In genomic region chr1:228340686-228341449, GRCh38 we compare ENCODE assay signal across 11 cellular contexts.
DNase-seq lines count a peak whose midpoint lies in the region; ATAC-seq, FAIRE-seq and TF ChIP-seq lines count a peak whose summit lies in the region.
"Had no signal": no experiment of that assay in that cellular context is flagged by ENCODE, and none has a peak within 500 bp of the region (broad histone marks: within the 10 kb centered on the region; RNA-seq: fewer than 3 reads in every experiment).

No MANE protein-coding gene starts in this region.

- H3K79me2 ChIP-seq in GM23338 (replicated peaks; ENCODE audit: insufficient read depth) = no peaks in the 10 kb centered on the region
- H3K79me2 ChIP-seq in GM12878 (ENCODE audit: control insufficient read depth, insufficient read depth, low read length) = no peaks in the 10 kb centered on the region

- no peaks in the 10 kb centered on the region for H3K4me1 Mint-ChIP-seq in GM23338

- H3K9me3 Mint-ChIP-seq in GM23338 = peaks cover 5% of the 10 kb centered on the region

- H4K20me1 ChIP-seq in GM23338 (replicated peaks; ENCODE audit: insufficient read depth) (no peaks in the 10 kb centered on the region), GM12878 (ENCODE audit: control insufficient read depth, insufficient read depth) (no peaks in the 10 kb centered on the region)

- H3K4me1 ChIP-seq in BE2C = no peaks in the 10 kb centered on the region
- H3K4me1 ChIP-seq in GM23338 (ENCODE audit: insufficient read depth) = no peaks in the 10 kb centered on the region
- H3K4me1 ChIP-seq in GM12878 (ENCODE audit: control insufficient read depth, insufficient read depth, low read length) = no peaks in the 10 kb centered on the region

- no peak overlapping the region for H3K4me3 Mint-ChIP-seq in GM23338

- CTCF ChIA-PET in GM12878 (lab: Yijun Ruan, JAX) = no interaction called here

- H2AFZ ChIP-seq in GM23338 (no peak overlapping the region), GM12878 (ENCODE audit: control insufficient read depth, low read depth, low read length) (no peak overlapping the region)

- peak; percentile 32 for DNase-seq in BE2C
- peak; percentile 81 for DNase-seq in GM23338 (ENCODE audit: low spot score)
- no peak for DNase-seq in GM12878 (ENCODE audit: low read depth, low spot score)
- DNase-seq in mesenteric fat pad (ENCODE audit: low spot score) = peak; percentile 87
- DNase-seq in amniotic stem cell (lab: John Stamatoyannopoulos, UW) = no peak
- DNase-seq in stimulated activated CD4-positive, alpha-beta T cell treated with anti-CD3 and anti-CD28 coated beads, Interleukin-2, amount 100 ng/mL, for 48 hours = no peak
- DNase-seq in NCI-H524 (lab: John Stamatoyannopoulos, UW) = no peak
- no peak for DNase-seq in middle frontal gyrus (ENCODE audit: extremely low spot score, low spot score)
- DNase-seq: nucleus accumbens, SHP77 had no signal

- TF ChIP-seq POLR2A in GM12878 (IDR thresholded peaks at IDR 0.05; ENCODE audit: low read depth, low read length) = no peak

- no peaks in the 10 kb centered on the region for H3K9me2 ChIP-seq in GM23338 (ENCODE audit: insufficient read depth)

- intact Hi-C loops in GM12878 (cut with micrococcal nuclease; ENCODE audit: unreplicated experiment) = no loop called here

- peak; percentile 94 for ATAC-seq in GM23338
- peak; percentile 65 for ATAC-seq in GM12878

- in situ Hi-C loops in GM12878 (cut with MboI) = no loop called here

- H3K36me3 Mint-ChIP-seq in GM23338 (ENCODE audit: low read depth) = peaks cover 22% of the 10 kb centered on the region; the same call in 2 of the 3 replicates

- H3K27ac Mint-ChIP-seq in GM23338 = no peak overlapping the region

- H3K27me3 ChIP-seq in BE2C (no peaks in the 10 kb centered on the region), GM23338 (ENCODE audit: insufficient read depth) (no peaks in the 10 kb centered on the region), GM12878 (replicated peaks in 1 of 2; ENCODE audit: control insufficient read depth in 2 of 2, insufficient read depth in 2 of 2, low read length in 1 of 2) (no peaks in the 10 kb centered on the region; a peak in 1 of 4 replicates)

- 75% methylated on average over 34 of the region's 39 CpGs for WGBS in GM12878 (ENCODE audit: insufficient coverage, insufficient replicate concordance, low lambda C conversion rate, missing lambda C conversion rate)

- H3K27ac ChIP-seq in GM23338 (ENCODE audit: low read depth) (no peak overlapping the region), GM12878 (ENCODE audit: control insufficient read depth, insufficient read depth) (no peak overlapping the region)

- H3K4me3 ChIP-seq in BE2C (ENCODE audit: low read depth, low read length) (no peak overlapping the region), GM23338 (no peak overlapping the region), GM12878 (no peak overlapping the region)

- 0 out of 2 replicates have a peak, but pooled peaks cover 3% of the 10 kb centered on the region for H3F3A ChIP-seq in GM23338 (replicated peaks; ENCODE audit: low read depth)

- peak; percentile 17; the same call in 1 of the 2 replicates for TF ChIP-seq RAD21 in GM12878 (IDR thresholded peaks at IDR 0.05; ENCODE audit: insufficient read depth, low read depth, low read length)

- SMC1A ChIA-PET in GM12878 (lab: Charles Lee; ENCODE audit: uncharacterized antibody, unreplicated experiment) = no interaction called here

- H3K9ac ChIP-seq in GM12878 (ENCODE audit: control insufficient read depth, insufficient read depth, low read length) = no peak overlapping the region

- H3K4me2 ChIP-seq in GM23338 (no peak overlapping the region), GM12878 (ENCODE audit: control insufficient read depth, insufficient read depth) (no peak overlapping the region)

- BruUV-seq in GM12878 (replicated peaks; lab: Mats Ljungman, UMichigan) = no TSS peak

- RAD21 ChIA-PET in GM12878 (lab: Charles Lee; ENCODE audit: unreplicated experiment) = no interaction called here

- no peak for FAIRE-seq in GM12878 (lab: Jason Lieb, UNC)
- FAIRE-seq: H54 had no signal

- POLR2A ChIA-PET in GM12878 (lab: Charles Lee) = no interaction called here

- peaks cover 7% of the 10 kb centered on the region for H3K27me3 Mint-ChIP-seq in GM23338 (ENCODE audit: insufficient read depth, low read depth, poor library complexity)

- TF ChIP-seq CTCF in BE2C (IDR thresholded peaks at IDR 0.05; ENCODE audit: low read depth, low read length) (peak; percentile 20; the same call in 1 of the 2 replicates), GM23338 (conservative IDR thresholded peaks at IDR 0.05; ENCODE audit: low read depth in 2 of 2) (peak; percentile 58 to 80), GM12878 (IDR thresholded peaks at IDR 0.05 in 2 of 3, conservative IDR thresholded peaks at IDR 0.05 in 1 of 3; ENCODE audit: control insufficient read depth in 2 of 3, extremely low read depth in 1 of 3, insufficient read depth in 1 of 3, low read depth in 3 of 3, low read length in 3 of 3) (peak in 2 of 3 experiments; percentile 24 to 26; a peak in 3 of 6 replicates)

- H3K36me3 ChIP-seq in BE2C (no peaks in the 10 kb centered on the region), GM23338 (ENCODE audit: insufficient read depth) (no peaks in the 10 kb centered on the region), GM12878 (ENCODE audit: control insufficient read depth in 2 of 2, insufficient read depth in 2 of 2, low read length in 1 of 2) (no peaks in the 10 kb centered on the region)

- no peaks in the 10 kb centered on the region; the same call in 1 of the 2 replicates for H3K9me3 ChIP-seq in BE2C
- H3K9me3 ChIP-seq in GM12878 (replicated peaks; ENCODE audit: control insufficient read depth, insufficient read depth, low read length) = no peaks in the 10 kb centered on the region; the same call in 2 of the 3 replicates

- TF ChIP-seq EP300 in GM12878 (IDR thresholded peaks at IDR 0.05; ENCODE audit: borderline replicate concordance in 1 of 2, control insufficient read depth in 1 of 2, low read depth in 2 of 2, low read length in 2 of 2) = no peak

TF ChIP-seq in GM23338, 12 proteins besides CTCF, POLR2A, EP300 and RAD21 (continues in another document):
- no peak for TF ChIP-seq STAT1 (IDR thresholded peaks at IDR 0.05; ENCODE audit: unreplicated experiment)
- no peak for TF ChIP-seq EZH2phosphoT487 (IDR thresholded peaks at IDR 0.05; ENCODE audit: unreplicated experiment)
- no peak for TF ChIP-seq REST (IDR thresholded peaks at IDR 0.05; ENCODE audit: unreplicated experiment)
- no peak for TF ChIP-seq CREB1 (CRISPR knock-in tag; IDR thresholded peaks at IDR 0.05; ENCODE audit: low read depth)
- no peak for TF ChIP-seq NANOG (IDR thresholded peaks at IDR 0.05; ENCODE audit: borderline replicate concordance)

TF ChIP-seq in GM12878, 131 proteins besides CTCF, POLR2A, EP300 and RAD21:
- TF ChIP-seq SIN3A (IDR thresholded peaks at IDR 0.05; ENCODE audit: low read depth, low read length) (no peak), SMC3 (IDR thresholded peaks at IDR 0.05; ENCODE audit: borderline replicate concordance, low read length) (peak; percentile 14; the same call in 1 of the 2 replicates), PKNOX1 (IDR thresholded peaks at IDR 0.05) (no peak)
TF ChIP-seq in GM12878: peak in this region for 1.

Comparison
In these comparisons a context has a peak if more than half of its experiments do, and no peak if none do; other contexts are left out.
1. DNase-seq: peak in BE2C (single experiment), GM23338 (single experiment) and mesenteric fat pad (single experiment); none in GM12878 (single experiment), amniotic stem cell (single experiment), stimulated activated CD4-positive, alpha-beta T cell treated with anti-CD3 and anti-CD28 coated beads, Interleukin-2, amount 100 ng/mL, for 48 hours (0 of 2), NCI-H524 (0 of 2) and middle frontal gyrus (single experiment).
2. Peak in every context shown above with its lines, with median percentiles within 50 percentile points of each other: CTCF ChIP-seq.